32 cellular contexts compared by ENCODE assay signal in genomic region chr1:205329719-205330118, GRCh38. TPM values are rescaled to one million over a fixed set of nuclear protein-coding genes. Genes with fewer than 3 reads are reported as not detected.
"Had no signal": no experiment of that assay in that cellular context is flagged by ENCODE, and none has a peak within 500 bp of the region (broad histone marks: within the 10 kb centered on the region; RNA-seq: fewer than 3 reads in every experiment).

No MANE protein-coding gene starts in this region.

- DNase-seq: activated CD4-positive, alpha-beta T cell treated with anti-CD3 and anti-CD28 coated beads for 36 hours; activated CD4-positive, CD25-positive, alpha-beta regulatory T cell; activated CD8-positive, alpha-beta memory T cell treated with anti-CD3 and anti-CD28 coated beads, Interleukin-2, amount 10 ng/mL, durations not matched to agents 7 days and 5 days; activated CD8-positive, alpha-beta T cell treated with anti-CD3 and anti-CD28 coated beads, Interleukin-2, amount 10 ng/mL, durations not matched to agents 7 days and 5 days; activated effector memory CD4-positive, alpha-beta T cell treated with Interleukin-2 at 50 U/mL for 16 hours; activated naive CD4-positive, alpha-beta T cell treated with Interleukin-2 at 50 U/mL for 16 hours; activated T-cell treated with anti-CD3 and anti-CD28 coated beads, Interleukin-2, amount 50 U/mL, for 48 hours; anterior cingulate cortex; cerebellar nuclear complex; effector memory CD8-positive, alpha-beta T cell; erythroblast; islet precursor cell; left ventricle myocardium inferior; naive B cell; nephron progenitor cell; ovary; sigmoid colon; small intestine; stimulated activated CD4-positive, alpha-beta T cell treated with anti-CD3 and anti-CD28 coated beads, Interleukin-4, amount 100 ng/mL, for 24 hours; stimulated activated naive CD8-positive, alpha-beta T cell treated with anti-CD3 and anti-CD28 coated beads, Interleukin-15, amount 100 ng/mL, for 72 hours had no signal

- H3K36me3 ChIP-seq: gastroesophageal sphincter, left ventricle myocardium inferior, ovary, prostate gland, sigmoid colon, upper lobe of left lung, vagina had no signal

- H3K4me3 ChIP-seq: body of pancreas, coronary artery, gastroesophageal sphincter, hepatocyte, left ventricle myocardium inferior, lung, ovary, prostate gland, sigmoid colon, upper lobe of left lung, vagina had no signal

- H3K27ac Mint-ChIP-seq: activated CD4-positive, alpha-beta T cell treated with anti-CD3 and anti-CD28 coated beads for 36 hours; activated CD8-positive, alpha-beta memory T cell treated with anti-CD3 and anti-CD28 coated beads, Interleukin-2, amount 10 ng/mL, durations not matched to agents 7 days and 5 days; activated CD8-positive, alpha-beta T cell treated with anti-CD3 and anti-CD28 coated beads, Interleukin-2, amount 10 ng/mL, durations not matched to agents 7 days and 5 days; activated naive CD8-positive, alpha-beta T cell; effector memory CD8-positive, alpha-beta T cell; naive B cell; stimulated activated effector memory CD8-positive, alpha-beta T cell treated with anti-CD3 and anti-CD28 coated beads, Interleukin-12 subunit alpha, Interleukin-12 subunit beta, amount 100 ng/mL, for 72 hours; T-helper 2 cell treated with Interferon-gamma antibody and Interleukin-4, amounts not matched to agents 5 μg/mL and 100 μg/mL, for 36 hours had no signal

- H3K9me3 ChIP-seq: body of pancreas, gastroesophageal sphincter, left ventricle myocardium inferior, ovary, prostate gland, sigmoid colon, upper lobe of left lung, vagina had no signal

- H3K9me3 Mint-ChIP-seq: effector memory CD8-positive, alpha-beta T cell; naive B cell; nephron progenitor cell; stimulated activated effector memory CD8-positive, alpha-beta T cell treated with anti-CD3 and anti-CD28 coated beads, Interleukin-12 subunit alpha, Interleukin-12 subunit beta, amount 100 ng/mL, for 72 hours; stimulated activated naive CD8-positive, alpha-beta T cell treated with anti-CD3 and anti-CD28 coated beads, Interleukin-15, amount 100 ng/mL, for 72 hours; T-helper 2 cell treated with Interferon-gamma antibody and Interleukin-4, amounts not matched to agents 5 μg/mL and 100 μg/mL, for 36 hours had no signal

- H3K4me1 ChIP-seq: prostate gland, vagina had no signal

- H3K4me3 Mint-ChIP-seq: activated CD4-positive, alpha-beta T cell treated with anti-CD3 and anti-CD28 coated beads for 36 hours; activated CD8-positive, alpha-beta memory T cell treated with anti-CD3 and anti-CD28 coated beads, Interleukin-2, amount 10 ng/mL, durations not matched to agents 7 days and 5 days; activated CD8-positive, alpha-beta T cell treated with anti-CD3 and anti-CD28 coated beads, Interleukin-2, amount 10 ng/mL, durations not matched to agents 7 days and 5 days; activated naive CD8-positive, alpha-beta T cell; effector memory CD8-positive, alpha-beta T cell; naive B cell; nephron progenitor cell; stimulated activated effector memory CD8-positive, alpha-beta T cell treated with anti-CD3 and anti-CD28 coated beads, Interleukin-12 subunit alpha, Interleukin-12 subunit beta, amount 100 ng/mL, for 72 hours; stimulated activated naive CD8-positive, alpha-beta T cell treated with anti-CD3 and anti-CD28 coated beads, Interleukin-15, amount 100 ng/mL, for 72 hours; T-helper 2 cell treated with Interferon-gamma antibody and Interleukin-4, amounts not matched to agents 5 μg/mL and 100 μg/mL, for 36 hours had no signal

- H3K36me3 Mint-ChIP-seq: activated CD8-positive, alpha-beta memory T cell treated with anti-CD3 and anti-CD28 coated beads, Interleukin-2, amount 10 ng/mL, durations not matched to agents 7 days and 5 days; activated naive CD8-positive, alpha-beta T cell; naive B cell; stimulated activated effector memory CD8-positive, alpha-beta T cell treated with anti-CD3 and anti-CD28 coated beads, Interleukin-12 subunit alpha, Interleukin-12 subunit beta, amount 100 ng/mL, for 72 hours had no signal

- H3K27ac ChIP-seq: body of pancreas, coronary artery, gastroesophageal sphincter, hepatocyte, left ventricle myocardium inferior, ovary, prostate gland, sigmoid colon, upper lobe of left lung, vagina had no signal

- H3K27me3 ChIP-seq: body of pancreas, hepatocyte, ovary, upper lobe of left lung, vagina had no signal

- ATAC-seq: activated CD4-positive, alpha-beta T cell treated with anti-CD3 and anti-CD28 coated beads for 36 hours; activated CD8-positive, alpha-beta memory T cell treated with anti-CD3 and anti-CD28 coated beads, Interleukin-2, amount 10 ng/mL, durations not matched to agents 7 days and 5 days; activated CD8-positive, alpha-beta T cell treated with anti-CD3 and anti-CD28 coated beads, Interleukin-2, amount 10 ng/mL, durations not matched to agents 7 days and 5 days; body of pancreas; effector memory CD8-positive, alpha-beta T cell; gastroesophageal sphincter; stimulated activated effector memory CD8-positive, alpha-beta T cell treated with anti-CD3 and anti-CD28 coated beads, Interleukin-12 subunit alpha, Interleukin-12 subunit beta, amount 100 ng/mL, for 72 hours; stimulated activated naive CD8-positive, alpha-beta T cell treated with anti-CD3 and anti-CD28 coated beads, Interleukin-15, amount 100 ng/mL, for 72 hours had no signal

RNA-seq across cellular contexts. Expression of gene KLHDC8A, which starts 27.0 kb away (rescaled TPM):
- total RNA-seq: activated CD4-positive, alpha-beta T cell treated with anti-CD3 and anti-CD28 coated beads for 36 hours; activated CD8-positive, alpha-beta memory T cell treated with anti-CD3 and anti-CD28 coated beads, Interleukin-2, amount 10 ng/mL, durations not matched to agents 7 days and 5 days; activated CD8-positive, alpha-beta T cell treated with anti-CD3 and anti-CD28 coated beads, Interleukin-2, amount 10 ng/mL, durations not matched to agents 7 days and 5 days; mesenteric fat pad; vagina had no signal
